ENCODE assay signal across 1 cellular context in the genomic region with DNA sequence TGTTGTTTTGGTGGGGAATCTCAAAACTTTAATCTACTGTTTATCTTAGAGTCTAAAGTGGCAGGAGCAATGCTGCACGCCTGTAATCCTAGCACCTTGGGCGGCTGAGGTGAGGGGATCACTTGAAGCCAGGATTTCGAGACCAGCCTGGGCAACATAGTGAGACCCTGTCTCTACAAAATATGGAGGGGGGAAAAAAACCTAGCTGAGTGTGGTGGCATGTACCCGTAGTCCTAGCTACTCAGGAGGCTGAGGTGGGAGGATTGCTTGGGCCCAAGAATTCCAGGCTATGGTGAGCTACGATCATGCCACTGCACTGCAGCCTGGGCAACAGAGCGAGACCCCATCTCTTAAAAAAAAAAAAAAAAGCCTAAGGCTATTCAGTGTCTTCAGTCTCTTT.
TF ChIP-seq lines count a peak whose summit lies in the region.

No MANE protein-coding gene starts in this region.

TF ChIP-seq in H1, 55 proteins besides CTCF, POLR2A, EP300 and RAD21:
- TF ChIP-seq KDM4A (IDR thresholded peaks at IDR 0.05; ENCODE audit: low read depth, low read length, severe bottlenecking) (no peak), RXRA (IDR thresholded peaks at IDR 0.05; ENCODE audit: insufficient read depth, low read depth, low read length) (no peak), EGR1 (IDR thresholded peaks at IDR 0.05; ENCODE audit: borderline replicate concordance, low read depth, low read length) (no peak)
